Comparison of ENCODE assay signal across 2 cellular contexts in genomic region chr7:74612015-74612829, GRCh38.
TF ChIP-seq lines count a peak whose summit lies in the region.

No MANE protein-coding gene starts in this region.

TF ChIP-seq in HepG2, 621 proteins besides CTCF, POLR2A, EP300 and RAD21 (continues in another document):
- no peak for TF ChIP-seq ZBTB42 (CRISPR knock-in tag; IDR thresholded peaks at IDR 0.05)
- peak; percentile 21; the same call in 1 of the 2 replicates for TF ChIP-seq THAP11 (CRISPR knock-in tag; IDR thresholded peaks at IDR 0.05)
- 0 out of 2 replicates have a peak, but pooled peaks have one; percentile 23 for TF ChIP-seq ZNF205 (CRISPR knock-in tag; IDR thresholded peaks at IDR 0.05)
- TF ChIP-seq NR2F6 (IDR thresholded peaks at IDR 0.05), result no peak
- TF ChIP-seq NR2F6 (CRISPR knock-in tag; IDR thresholded peaks at IDR 0.05), result peak; percentile 16; the same call in 1 of the 2 replicates
- TF ChIP-seq PATZ1 (CRISPR knock-in tag; IDR thresholded peaks at IDR 0.05), result peak; percentile 52; the same call in 1 of the 2 replicates
- no peak for TF ChIP-seq MLLT10 (CRISPR knock-in tag; IDR thresholded peaks at IDR 0.05)
- TF ChIP-seq ZNF460 (CRISPR knock-in tag; IDR thresholded peaks at IDR 0.05; ENCODE audit: borderline replicate concordance), result peak; percentile 28; the same call in 1 of the 2 replicates
- TF ChIP-seq ZMYM3 (CRISPR knock-in tag; IDR thresholded peaks at IDR 0.05), result 0 out of 2 replicates have a peak, but pooled peaks have one; percentile 31
- no peak for TF ChIP-seq TCF7 (IDR thresholded peaks at IDR 0.05; ENCODE audit: low read depth)
- TF ChIP-seq SOX13 (IDR thresholded peaks at IDR 0.05), result no peak
- TF ChIP-seq SOX13 (CRISPR knock-in tag; conservative IDR thresholded peaks at IDR 0.05 in 1 of 2, IDR thresholded peaks at IDR 0.05 in 1 of 2), result peak in 1 of 2 experiments; percentile 54; a peak in 2 of 4 replicates
- TF ChIP-seq ZNF788 (CRISPR knock-in tag; IDR thresholded peaks at IDR 0.05; ENCODE audit: borderline replicate concordance), result 0 out of 2 replicates have a peak, but pooled peaks have one; percentile 33
- no peak for TF ChIP-seq CHCHD3 (CRISPR knock-in tag; IDR thresholded peaks at IDR 0.05)
- peak; percentile 30; the same call in 1 of the 2 replicates for TF ChIP-seq HMG20A (CRISPR knock-in tag; IDR thresholded peaks at IDR 0.05; ENCODE audit: borderline replicate concordance)
- no peak for TF ChIP-seq SIX4 (CRISPR knock-in tag; IDR thresholded peaks at IDR 0.05)
- peak; percentile 48 for TF ChIP-seq XRCC5 (optimal IDR thresholded peaks at IDR 0.05; ENCODE audit: low read length)
- TF ChIP-seq DMAP1 (CRISPR knock-in tag; IDR thresholded peaks at IDR 0.05), result no peak
- peak; percentile 24; the same call in 1 of the 2 replicates for TF ChIP-seq MAX (IDR thresholded peaks at IDR 0.05)
- 0 out of 4 replicates have a peak, but pooled peaks of 1 of the 2 experiments have one; percentile 30 for TF ChIP-seq HMGXB4 (CRISPR knock-in tag; IDR thresholded peaks at IDR 0.05; ENCODE audit: borderline replicate concordance in 1 of 2, low read depth in 1 of 2)
- 0 out of 2 replicates have a peak, but pooled peaks have one; percentile 7 for TF ChIP-seq IRF9 (CRISPR knock-in tag; IDR thresholded peaks at IDR 0.05; ENCODE audit: borderline replicate concordance)
- TF ChIP-seq ZNF331 (CRISPR knock-in tag; IDR thresholded peaks at IDR 0.05), result peak; percentile 19; the same call in 1 of the 2 replicates
- peak; percentile 70; the same call in 1 of the 2 replicates for TF ChIP-seq ZNF710 (CRISPR knock-in tag; IDR thresholded peaks at IDR 0.05; ENCODE audit: borderline replicate concordance)

TF ChIP-seq in K562, 482 proteins besides CTCF, POLR2A, EP300 and RAD21:
- TF ChIP-seq MEF2A (IDR thresholded peaks at IDR 0.05; ENCODE audit: control insufficient read depth, low read depth, low read length) (no peak), DACH1 (IDR thresholded peaks at IDR 0.05; ENCODE audit: partially characterized antibody) (no peak), FUS (optimal IDR thresholded peaks at IDR 0.05; ENCODE audit: low read depth, low read length) (no peak), TCFL5 (CRISPR knock-in tag; conservative IDR thresholded peaks at IDR 0.05) (no peak), FOXK1 (CRISPR knock-in tag; IDR thresholded peaks at IDR 0.05; ENCODE audit: borderline replicate concordance) (no peak), NFIC (IDR thresholded peaks at IDR 0.05) (peak; percentile 88), FOXK2 (conservative IDR thresholded peaks at IDR 0.05 in 1 of 2, IDR thresholded peaks at IDR 0.05 in 1 of 2; ENCODE audit: low read depth in 2 of 2) (no peak), ZNF444 (CRISPR knock-in tag; IDR thresholded peaks at IDR 0.05) (no peak), RBM15 (IDR thresholded peaks at IDR 0.05; ENCODE audit: insufficient read depth, low read length) (no peak)
TF ChIP-seq in K562: peak in this region for 1.
